In genomic region chr4:20447103-20447502, GRCh38 we compare ENCODE assay signal across 22 cellular contexts.
DNase-seq lines count a peak whose midpoint lies in the region; ATAC-seq and TF ChIP-seq lines count a peak whose summit lies in the region.
"Had no signal": no experiment of that assay in that cellular context is flagged by ENCODE, and none has a peak within 500 bp of the region (broad histone marks: within the 10 kb centered on the region; RNA-seq: fewer than 3 reads in every experiment).

No MANE protein-coding gene starts in this region.

- peaks cover 5% of the 10 kb centered on the region; the same call in 2 of the 3 replicates for H3K4me1 Mint-ChIP-seq in GM23338
- H3K4me1 Mint-ChIP-seq in WTC11, result peaks cover 11% of the 10 kb centered on the region
- peaks cover 54% of the 10 kb centered on the region for H3K4me1 Mint-ChIP-seq in nephron
- H3K4me1 Mint-ChIP-seq in neural progenitor cell, result peaks cover 36% of the 10 kb centered on the region
- no peaks in the 10 kb centered on the region for H3K4me1 Mint-ChIP-seq in CD4-positive, alpha-beta T cell (ENCODE audit: low read depth)
- no peaks in the 10 kb centered on the region for H3K4me1 Mint-ChIP-seq in activated CD4-positive, alpha-beta T cell treated with anti-CD3 and anti-CD28 coated beads, Interleukin-2, amount 10 ng/mL, durations not matched to agents 7 days and 5 days
- H3K4me1 Mint-ChIP-seq: CD14-positive monocyte; CD4-positive, alpha-beta memory T cell; H9 had no signal

- no peak overlapping the region for H3K4me2 ChIP-seq in GM23338
- no peak overlapping the region for H3K4me2 ChIP-seq in neural progenitor cell
- H3K4me2 ChIP-seq: A549; BLaER1 treated with 17β-estradiol and CSF1 and Interleukin-3, amounts not matched to agents 10 nM and 100 nM had no signal

- H3K36me3 Mint-ChIP-seq in GM23338 (ENCODE audit: low read depth) (no peaks in the 10 kb centered on the region), WTC11 (no peaks in the 10 kb centered on the region), nephron (ENCODE audit: low read depth) (no peaks in the 10 kb centered on the region), neural progenitor cell (peaks cover 2% of the 10 kb centered on the region)
- H3K36me3 Mint-ChIP-seq in CD4-positive, alpha-beta T cell (ENCODE audit: low read depth), result no peaks in the 10 kb centered on the region
- H3K36me3 Mint-ChIP-seq in activated CD4-positive, alpha-beta T cell treated with anti-CD3 and anti-CD28 coated beads, Interleukin-2, amount 10 ng/mL, durations not matched to agents 7 days and 5 days (ENCODE audit: low read depth), result no peaks in the 10 kb centered on the region
- H3K36me3 Mint-ChIP-seq: CD14-positive monocyte; CD4-positive, alpha-beta memory T cell had no signal

- H3K4me3 ChIP-seq in GM23338 (no peak overlapping the region), neural progenitor cell (no peak overlapping the region)
- H3K4me3 ChIP-seq: A549; BLaER1 treated with 17β-estradiol and CSF1 and Interleukin-3, amounts not matched to agents 10 nM and 100 nM; GM23248 had no signal

- ATAC-seq in GM23338 (peak; percentile 61), WTC11 (peak; percentile 74), GM19023 (IDR thresholded peaks at IDR 0.05; ENCODE audit: unreplicated experiment) (no peak)
- no peak for ATAC-seq in CD4-positive, alpha-beta T cell (ENCODE audit: poor library complexity)
- ATAC-seq: A549, HCT116 had no signal

- H3K27ac Mint-ChIP-seq in GM23338 (peak overlapping the region; percentile 31; the same call in 1 of the 2 replicates), WTC11 (0 out of 2 replicates have a peak overlapping the region, but pooled peaks have one; percentile 22), nephron (peak overlapping the region; percentile 60 to 91 (median 76)), neural progenitor cell (peak overlapping the region; percentile 15)
- H3K27ac Mint-ChIP-seq in CD4-positive, alpha-beta T cell, result no peak overlapping the region
- no peak overlapping the region for H3K27ac Mint-ChIP-seq in activated CD4-positive, alpha-beta T cell treated with anti-CD3 and anti-CD28 coated beads, Interleukin-2, amount 10 ng/mL, durations not matched to agents 7 days and 5 days
- H3K27ac Mint-ChIP-seq: CD14-positive monocyte; CD4-positive, alpha-beta memory T cell had no signal

- no peak overlapping the region for H3K9ac ChIP-seq in neural progenitor cell
- H3K9ac ChIP-seq: BLaER1 treated with 17β-estradiol and CSF1 and Interleukin-3, amounts not matched to agents 10 nM and 100 nM; GM23248 had no signal

- H3K36me3 ChIP-seq in GM23338 (ENCODE audit: insufficient read depth) (no peaks in the 10 kb centered on the region), neural progenitor cell (no peaks in the 10 kb centered on the region)
- H3K36me3 ChIP-seq: BE2C; BLaER1 treated with 17β-estradiol and CSF1 and Interleukin-3, amounts not matched to agents 10 nM and 100 nM had no signal

- H3K27me3 ChIP-seq in GM23338 (ENCODE audit: insufficient read depth) (no peaks in the 10 kb centered on the region), neural progenitor cell (no peaks in the 10 kb centered on the region)
- H3K27me3 ChIP-seq in CD4-positive, alpha-beta T cell (ENCODE audit: control insufficient read depth, insufficient read depth, low read length), result no peaks in the 10 kb centered on the region
- H3K27me3 ChIP-seq: BE2C; BLaER1 treated with 17β-estradiol and CSF1 and Interleukin-3, amounts not matched to agents 10 nM and 100 nM had no signal

- H3K79me2 ChIP-seq in GM23338 (replicated peaks; ENCODE audit: insufficient read depth) (no peaks in the 10 kb centered on the region), neural progenitor cell (ENCODE audit: low read depth) (no peaks in the 10 kb centered on the region)

- POLR2A ChIA-PET in WTC11 (lab: Charles Lee), result no interaction called here
- POLR2A ChIA-PET in CD4-positive, alpha-beta T cell (lab: Charles Lee), result no interaction called here
- POLR2A ChIA-PET in activated CD4-positive, alpha-beta T cell treated with anti-CD3 and anti-CD28 coated beads, Interleukin-2, amount 10 ng/mL, durations not matched to agents 7 days and 5 days (lab: Charles Lee), result no interaction called here

- H3K9me2 ChIP-seq in GM23338 (ENCODE audit: insufficient read depth), result no peaks in the 10 kb centered on the region

- CTCF ChIA-PET in WTC11 (lab: Charles Lee), result no interaction called here
- CTCF ChIA-PET in CD4-positive, alpha-beta T cell (lab: Charles Lee), result no interaction called here
- CTCF ChIA-PET in activated CD4-positive, alpha-beta T cell treated with anti-CD3 and anti-CD28 coated beads, Interleukin-2, amount 10 ng/mL, durations not matched to agents 7 days and 5 days (lab: Charles Lee), result no interaction called here

- no peak overlapping the region for H3K4me3 Mint-ChIP-seq in GM23338
- no peak overlapping the region for H3K4me3 Mint-ChIP-seq in WTC11
- H3K4me3 Mint-ChIP-seq in nephron, result peak overlapping the region in 1 of 3 experiments; percentile 13
- H3K4me3 Mint-ChIP-seq in neural progenitor cell, result no peak overlapping the region
- H3K4me3 Mint-ChIP-seq in CD4-positive, alpha-beta T cell, result no peak overlapping the region
- H3K4me3 Mint-ChIP-seq in activated CD4-positive, alpha-beta T cell treated with anti-CD3 and anti-CD28 coated beads, Interleukin-2, amount 10 ng/mL, durations not matched to agents 7 days and 5 days, result no peak overlapping the region
- H3K4me3 Mint-ChIP-seq: CD14-positive monocyte; CD4-positive, alpha-beta memory T cell; H9 had no signal

- H3F3A ChIP-seq in GM23338 (replicated peaks; ENCODE audit: low read depth) (no peaks in the 10 kb centered on the region), neural progenitor cell (ENCODE audit: low read depth) (peaks cover 6% of the 10 kb centered on the region)

- H4K20me1 ChIP-seq in GM23338 (replicated peaks; ENCODE audit: insufficient read depth) (no peaks in the 10 kb centered on the region), neural progenitor cell (ENCODE audit: low read depth) (no peaks in the 10 kb centered on the region)
- H4K20me1 ChIP-seq: BLaER1 treated with 17β-estradiol and CSF1 and Interleukin-3, amounts not matched to agents 10 nM and 100 nM had no signal

- no peaks in the 10 kb centered on the region for H3K4me1 ChIP-seq in GM23338 (ENCODE audit: insufficient read depth)
- peaks cover 18% of the 10 kb centered on the region for H3K4me1 ChIP-seq in neural progenitor cell
- H3K4me1 ChIP-seq: A549; BLaER1 treated with 17β-estradiol and CSF1 and Interleukin-3, amounts not matched to agents 10 nM and 100 nM had no signal

- intact Hi-C loops in CD4-positive, alpha-beta T cell (cut with DNase I, micrococcal nuclease), result no loop called here

- H2AFZ ChIP-seq in GM23338 (peak overlapping the region; percentile 39; the same call in 1 of the 2 replicates), neural progenitor cell (replicated peaks) (peak overlapping the region; percentile 29)
- H2AFZ ChIP-seq: GM23248 had no signal

- H3K9me3 ChIP-seq in neural progenitor cell (ENCODE audit: low read depth), result no peaks in the 10 kb centered on the region
- no peaks in the 10 kb centered on the region for H3K9me3 ChIP-seq in CD4-positive, alpha-beta T cell (ENCODE audit: control insufficient read depth, low read length)
- H3K9me3 ChIP-seq: A549; BE2C; BLaER1 treated with 17β-estradiol and CSF1 and Interleukin-3, amounts not matched to agents 10 nM and 100 nM had no signal

- TF ChIP-seq CTCF in GM23338 (conservative IDR thresholded peaks at IDR 0.05; ENCODE audit: low read depth in 2 of 2) (no peak), WTC11 (IDR thresholded peaks at IDR 0.05) (no peak), nephron (IDR thresholded peaks at IDR 0.05; ENCODE audit: unreplicated experiment in 3 of 3) (no peak), neural progenitor cell (IDR thresholded peaks at IDR 0.05) (no peak)
- TF ChIP-seq CTCF in CD4-positive, alpha-beta T cell (IDR thresholded peaks at IDR 0.05), result no peak

- H3K9me3 Mint-ChIP-seq in GM23338 (no peaks in the 10 kb centered on the region), WTC11 (no peaks in the 10 kb centered on the region), nephron (no peaks in the 10 kb centered on the region), neural progenitor cell (no peaks in the 10 kb centered on the region)
- H3K9me3 Mint-ChIP-seq in CD4-positive, alpha-beta T cell, result no peaks in the 10 kb centered on the region
- H3K9me3 Mint-ChIP-seq in activated CD4-positive, alpha-beta T cell treated with anti-CD3 and anti-CD28 coated beads, Interleukin-2, amount 10 ng/mL, durations not matched to agents 7 days and 5 days, result no peaks in the 10 kb centered on the region
- H3K9me3 Mint-ChIP-seq: CD14-positive monocyte; CD4-positive, alpha-beta memory T cell; H9 had no signal

- peak; percentile 34 for DNase-seq in GM23338 (ENCODE audit: low spot score)
- DNase-seq in WTC11 (ENCODE audit: low spot score), result no peak
- no peak for DNase-seq in neural progenitor cell (ENCODE audit: low spot score)
- DNase-seq in CD4-positive, alpha-beta T cell, result no peak
- no peak for DNase-seq in activated CD4-positive, alpha-beta T cell treated with anti-CD3 and anti-CD28 coated beads, Interleukin-2, amount 10 ng/mL, durations not matched to agents 7 days and 5 days
- DNase-seq: 8988T; ACHN; AML-193; BE2C; Calu3; CD4-positive, alpha-beta memory T cell; COR-L47; DMS53; DMS79 treated with DMSO at 0.1 percent for 48 hours; GM23248; H9 had no signal

- no peak overlapping the region for H3K27ac ChIP-seq in GM23338 (ENCODE audit: low read depth)
- H3K27ac ChIP-seq in neural progenitor cell, result no peak overlapping the region
- no peak overlapping the region for H3K27ac ChIP-seq in CD4-positive, alpha-beta T cell (ENCODE audit: low read depth, low read length)
- H3K27ac ChIP-seq: A549; BLaER1 treated with 17β-estradiol and CSF1 and Interleukin-3, amounts not matched to agents 10 nM and 100 nM; GM23248 had no signal

- H3K27me3 Mint-ChIP-seq in GM23338 (ENCODE audit: insufficient read depth, low read depth, poor library complexity), result no peaks in the 10 kb centered on the region
- no peaks in the 10 kb centered on the region for H3K27me3 Mint-ChIP-seq in WTC11 (ENCODE audit: low read depth)
- no peaks in the 10 kb centered on the region for H3K27me3 Mint-ChIP-seq in nephron (ENCODE audit: low read depth)
- no peaks in the 10 kb centered on the region for H3K27me3 Mint-ChIP-seq in neural progenitor cell (ENCODE audit: insufficient read depth, low read depth)
- peaks cover 4% of the 10 kb centered on the region for H3K27me3 Mint-ChIP-seq in CD4-positive, alpha-beta T cell
- H3K27me3 Mint-ChIP-seq in activated CD4-positive, alpha-beta T cell treated with anti-CD3 and anti-CD28 coated beads, Interleukin-2, amount 10 ng/mL, durations not matched to agents 7 days and 5 days, result no peaks in the 10 kb centered on the region

TF ChIP-seq in GM23338, 12 proteins besides CTCF, POLR2A, EP300 and RAD21 (continues in another document):
- TF ChIP-seq CREB1 (CRISPR knock-in tag; IDR thresholded peaks at IDR 0.05; ENCODE audit: low read depth), result no peak

TF ChIP-seq in WTC11, 78 proteins besides CTCF, POLR2A, EP300 and RAD21:
- TF ChIP-seq TP53 (CRISPR knock-in tag; IDR thresholded peaks at IDR 0.05) (no peak), HMGA2 (CRISPR knock-in tag; IDR thresholded peaks at IDR 0.05) (no peak), ZNF232 (CRISPR knock-in tag; IDR thresholded peaks at IDR 0.05) (no peak), IRF2 (CRISPR knock-in tag; IDR thresholded peaks at IDR 0.05; ENCODE audit: borderline replicate concordance, low read depth) (no peak), FOXJ3 (CRISPR knock-in tag; IDR thresholded peaks at IDR 0.05; ENCODE audit: borderline replicate concordance) (no peak)

Comparison
In these comparisons a context has a peak if more than half of its experiments do, and no peak if none do; other contexts are left out.
1. ATAC-seq: peak in GM23338 (single experiment) and WTC11 (single experiment); none in GM19023 (single experiment) and CD4-positive, alpha-beta T cell (single experiment).
2. H3K27ac Mint-ChIP-seq: peak in GM23338 (single experiment), WTC11 (single experiment), nephron (3 of 3) and neural progenitor cell (single experiment); none in CD4-positive, alpha-beta T cell (single experiment) and activated CD4-positive, alpha-beta T cell treated with anti-CD3 and anti-CD28 coated beads, Interleukin-2, amount 10 ng/mL, durations not matched to agents 7 days and 5 days (single experiment).